Comparison of ENCODE assay signal across 11 cellular contexts in genomic region chr15:31267161-31268107, GRCh38. TPM values are rescaled to one million over a fixed set of nuclear protein-coding genes. Genes with fewer than 3 reads are reported as not detected.
DNase-seq lines count a peak whose midpoint lies in the region; ATAC-seq, FAIRE-seq and TF ChIP-seq lines count a peak whose summit lies in the region.
"Had no signal": no experiment of that assay in that cellular context is flagged by ENCODE, and none has a peak within 500 bp of the region (broad histone marks: within the 10 kb centered on the region; RNA-seq: fewer than 3 reads in every experiment).

No MANE protein-coding gene starts in this region.

- peaks cover 0 to 8% of the 10 kb centered on the region in 2 donors for H3K36me3 Mint-ChIP-seq in CD14-positive monocyte
- H3K36me3 Mint-ChIP-seq in H9 (ENCODE audit: insufficient read depth in 1 of 3, low read depth in 3 of 3) = no peaks in the 10 kb centered on the region
- H3K36me3 Mint-ChIP-seq in astrocyte (ENCODE audit: low read depth, unreplicated experiment) = no peaks in the 10 kb centered on the region
- H3K36me3 Mint-ChIP-seq in natural killer cell = no peaks in the 10 kb centered on the region

- H3K36me3 ChIP-seq in astrocyte (ENCODE audit: insufficient read depth, low read length) = no peaks in the 10 kb centered on the region
- no peaks in the 10 kb centered on the region for H3K36me3 ChIP-seq in smooth muscle cell (ENCODE audit: low read depth)
- H3K36me3 ChIP-seq: thoracic aorta had no signal

- H2AK5ac ChIP-seq in H9 (ENCODE audit: insufficient read length, low read length) = no peak overlapping the region

- ATAC-seq in natural killer cell (no peak), HG03196 (IDR thresholded peaks at IDR 0.05; ENCODE audit: unreplicated experiment) (no peak)
- ATAC-seq: Panc1 had no signal

- H3K4me2 ChIP-seq in H9 (ENCODE audit: insufficient read depth, insufficient read length, low read length) (no peak overlapping the region), astrocyte (ENCODE audit: low read length) (no peak overlapping the region), smooth muscle cell (no peak overlapping the region)

- H3K9me3 Mint-ChIP-seq in CD14-positive monocyte = peaks cover 0 to 3% (median 1%) of the 10 kb centered on the region in 7 donors
- H3K9me3 Mint-ChIP-seq in H9 = no peaks in the 10 kb centered on the region
- peaks cover 1% of the 10 kb centered on the region for H3K9me3 Mint-ChIP-seq in astrocyte (ENCODE audit: unreplicated experiment)
- H3K9me3 Mint-ChIP-seq in natural killer cell = no peaks in the 10 kb centered on the region

- H2BK12ac ChIP-seq in H9 (ENCODE audit: insufficient read length, low read depth, low read length) = no peak overlapping the region

- H3K4ac ChIP-seq in H9 (ENCODE audit: low read depth, low read length) = no peak overlapping the region

- peaks cover 99% of the 10 kb centered on the region for H3K4me1 Mint-ChIP-seq in CD14-positive monocyte
- peaks cover 12 to 20% of the 10 kb centered on the region in 2 experiments for H3K4me1 Mint-ChIP-seq in H9
- H3K4me1 Mint-ChIP-seq in astrocyte (ENCODE audit: low read depth, unreplicated experiment) = no peaks in the 10 kb centered on the region
- peaks cover 46 to 65% of the 10 kb centered on the region in 2 donors for H3K4me1 Mint-ChIP-seq in natural killer cell

- H3K9me3 ChIP-seq in H9 (ENCODE audit: control insufficient read depth, low read depth, low read length) (no peaks in the 10 kb centered on the region), astrocyte (ENCODE audit: insufficient read depth, low read depth, low read length) (no peaks in the 10 kb centered on the region), smooth muscle cell (replicated peaks; ENCODE audit: low read depth) (no peaks in the 10 kb centered on the region)
- H3K9me3 ChIP-seq: thoracic aorta had no signal

- H4K91ac ChIP-seq in H9 (ENCODE audit: insufficient read length, low read depth, low read length) = no peak overlapping the region

- no CpG with 5 or more reads among the region's 20 CpGs for WGBS in H9 (ENCODE audit: extremely low coverage, insufficient read length, low lambda C conversion rate)
- WGBS in smooth muscle cell (ENCODE audit: low lambda C conversion rate) = 90% methylated on average over 20 of the region's 20 CpGs

- H3K4me3 ChIP-seq in astrocyte (ENCODE audit: insufficient read depth, low read depth, low read length) (no peak overlapping the region), smooth muscle cell (no peak overlapping the region)
- H3K4me3 ChIP-seq: thoracic aorta had no signal

- H3K79me1 ChIP-seq in H9 (ENCODE audit: insufficient read depth, low read depth, low read length, poor library complexity, severe bottlenecking) = no peaks in the 10 kb centered on the region

- H2AFZ ChIP-seq in H9 (ENCODE audit: low read length) = no peak overlapping the region
- no peak overlapping the region for H2AFZ ChIP-seq in astrocyte (ENCODE audit: low read depth, low read length)
- no peak overlapping the region for H2AFZ ChIP-seq in smooth muscle cell (ENCODE audit: low read depth)

- no peak overlapping the region for H3K18ac ChIP-seq in H9 (ENCODE audit: insufficient read length, low read depth, low read length)

- no peak overlapping the region for H2BK15ac ChIP-seq in H9 (ENCODE audit: low read depth, low read length)

- no peak for FAIRE-seq in astrocyte (lab: Jason Lieb, UNC)
- FAIRE-seq: endothelial cell of umbilical vein had no signal

- H4K5ac ChIP-seq in H9 (ENCODE audit: insufficient read length, low read depth, low read length) = no peak overlapping the region

- TF ChIP-seq CTCF in CD14-positive monocyte (IDR thresholded peaks at IDR 0.05) (no peak), H9 (conservative IDR thresholded peaks at IDR 0.05) (no peak), astrocyte (IDR thresholded peaks at IDR 0.05; ENCODE audit: insufficient read depth, low read depth, low read length) (no peak), natural killer cell (IDR thresholded peaks at IDR 0.05) (no peak), smooth muscle cell (IDR thresholded peaks at IDR 0.05; ENCODE audit: borderline replicate concordance, insufficient read depth, poor library complexity, severe bottlenecking) (no peak)

- peak; percentile 37 for DNase-seq in CD14-positive monocyte (ENCODE audit: low spot score)
- DNase-seq in H9 = peak; percentile 14
- no peak for DNase-seq in astrocyte (ENCODE audit: low read depth)
- peak; percentile 10 for DNase-seq in natural killer cell
- DNase-seq in smooth muscle cell (lab: John Stamatoyannopoulos, UW; ENCODE audit: unreplicated experiment) = no peak
- no peak for DNase-seq in cerebellar nuclear complex (lab: John Stamatoyannopoulos, UW)
- DNase-seq in NCI-H1694 treated with DMSO at 0.1 percent for 48 hours (lab: John Stamatoyannopoulos, UW) = no peak

- H3K56ac ChIP-seq in H9 (ENCODE audit: insufficient read length, low read depth, low read length) = no peak overlapping the region

- H3K27ac Mint-ChIP-seq in CD14-positive monocyte (peak overlapping the region; percentile 99 to 100 (median 100)), H9 (no peak overlapping the region), astrocyte (ENCODE audit: unreplicated experiment) (no peak overlapping the region), natural killer cell (peak overlapping the region; percentile 56 to 94)

- H2BK5ac ChIP-seq in H9 (ENCODE audit: insufficient read length, low read length) = no peak overlapping the region

- no peaks in the 10 kb centered on the region for H3K79me2 ChIP-seq in H9 (ENCODE audit: insufficient read depth, low read length)
- no peaks in the 10 kb centered on the region for H3K79me2 ChIP-seq in astrocyte (ENCODE audit: insufficient read depth, low read length)
- H3K79me2 ChIP-seq in smooth muscle cell (ENCODE audit: low read depth) = no peaks in the 10 kb centered on the region

- intact Hi-C loops in CD14-positive monocyte (cut with micrococcal nuclease) (loop anchor here in 1 of 2 donors (5.0 kb wide), 1 partner anchor 175 kb away; no protein-coding TSS in a partner anchor), natural killer cell (cut with micrococcal nuclease) (loop anchor here (5.0 to 10.0 kb wide), 3 partner anchors 53 to 220 kb away; partner anchors contain the start of gene KLF13)

- H3K9ac ChIP-seq in H9 (ENCODE audit: extremely low read depth, insufficient read length, low read length) = no peak overlapping the region
- H3K9ac ChIP-seq in astrocyte (ENCODE audit: low read length) = no peak overlapping the region
- no peak overlapping the region for H3K9ac ChIP-seq in smooth muscle cell (ENCODE audit: low read depth)

- no peaks in the 10 kb centered on the region for H3K4me1 ChIP-seq in H9 (ENCODE audit: insufficient read depth, low read length)
- H3K4me1 ChIP-seq in astrocyte (ENCODE audit: insufficient read depth, low read length) = peaks cover 3% of the 10 kb centered on the region
- H3K4me1 ChIP-seq in smooth muscle cell (ENCODE audit: low read depth) = peaks cover 18% of the 10 kb centered on the region

- no peak overlapping the region for H3T11ph ChIP-seq in H9 (ENCODE audit: low read length)

- H3K27me3 Mint-ChIP-seq in CD14-positive monocyte (ENCODE audit: low read depth in 3 of 3) (no peaks in the 10 kb centered on the region), H9 (ENCODE audit: low read depth) (no peaks in the 10 kb centered on the region; the same call in 1 of the 2 replicates), astrocyte (ENCODE audit: low read depth, unreplicated experiment) (peaks cover 42% of the 10 kb centered on the region), natural killer cell (ENCODE audit: low read depth in 2 of 2) (no peaks in the 10 kb centered on the region)

- H2BK120ac ChIP-seq in H9 (ENCODE audit: low read depth, low read length, poor library complexity, severe bottlenecking) = no peak overlapping the region

- no peak overlapping the region for H2BK20ac ChIP-seq in H9 (ENCODE audit: low read depth, low read length, poor library complexity, severe bottlenecking)

- no peak overlapping the region for H3K4me3 Mint-ChIP-seq in CD14-positive monocyte
- H3K4me3 Mint-ChIP-seq in H9 = no peak overlapping the region
- peak overlapping the region; percentile 11 for H3K4me3 Mint-ChIP-seq in astrocyte (ENCODE audit: unreplicated experiment)
- peak overlapping the region; percentile 72 for H3K4me3 Mint-ChIP-seq in natural killer cell

- H4K20me1 ChIP-seq in H9 (ENCODE audit: control insufficient read depth, insufficient read depth, insufficient read length) = no peaks in the 10 kb centered on the region
- no peaks in the 10 kb centered on the region for H4K20me1 ChIP-seq in astrocyte (ENCODE audit: insufficient read depth, low read length)
- no peaks in the 10 kb centered on the region for H4K20me1 ChIP-seq in smooth muscle cell (ENCODE audit: low read depth)

- no peaks in the 10 kb centered on the region for H3F3A ChIP-seq in smooth muscle cell (ENCODE audit: low read depth)

- H4K8ac ChIP-seq in H9 (replicated peaks; ENCODE audit: insufficient read length, low read depth, low read length) = no peak overlapping the region

- H3K27ac ChIP-seq in H9 (ENCODE audit: insufficient read length, low read depth, low read length) = no peak overlapping the region
- H3K27ac ChIP-seq in astrocyte (ENCODE audit: low read depth, low read length) = no peak overlapping the region
- no peak overlapping the region for H3K27ac ChIP-seq in smooth muscle cell (ENCODE audit: low read depth)
- H3K27ac ChIP-seq: thoracic aorta had no signal

- no peak overlapping the region for H3K23ac ChIP-seq in H9 (ENCODE audit: insufficient read length, low read depth, low read length)

- no peaks in the 10 kb centered on the region for H3K23me2 ChIP-seq in H9 (ENCODE audit: insufficient read length, low read depth, low read length, poor library complexity, severe bottlenecking)

- H3K14ac ChIP-seq in H9 (ENCODE audit: insufficient read depth, low read length) = no peak overlapping the region

- no peaks in the 10 kb centered on the region for H3K27me3 ChIP-seq in H9 (ENCODE audit: insufficient read depth, low read length)
- H3K27me3 ChIP-seq in astrocyte (ENCODE audit: insufficient read depth, low read length) = no peaks in the 10 kb centered on the region
- no peaks in the 10 kb centered on the region for H3K27me3 ChIP-seq in smooth muscle cell (ENCODE audit: low read depth)

RNA-seq across cellular contexts. Expression of gene KLF13, which starts 59.2 kb away (rescaled TPM):
- polyA plus RNA-seq in CD14-positive monocyte (10 to 100 TPM; 22.5 to 28.0 TPM), smooth muscle cell (42.1 and 58.0 TPM in 2 replicates)
- total RNA-seq in H9 (2021) (30.6 and 33.4 TPM in 2 replicates), astrocyte (31.0 and 33.6 TPM in 2 replicates), natural killer cell (100 to 1,000 TPM; 277 to 328 (median 300) TPM), smooth muscle cell (74.2 and 77.4 TPM in 2 replicates)

Comparison
In these comparisons a context has a peak if more than half of its experiments do, and no peak if none do; other contexts are left out.
1. DNase-seq: peak in CD14-positive monocyte (single experiment), H9 (single experiment) and natural killer cell (single experiment); none in astrocyte (single experiment), smooth muscle cell (single experiment), cerebellar nuclear complex (0 of 2) and NCI-H1694 treated with DMSO at 0.1 percent for 48 hours (single experiment).
2. H3K27ac Mint-ChIP-seq: peak in CD14-positive monocyte (7 of 7) and natural killer cell (2 of 2); none in H9 (0 of 3) and astrocyte (single experiment).
3. H3K4me3 Mint-ChIP-seq: peak in astrocyte (single experiment) and natural killer cell (single experiment); none in CD14-positive monocyte (0 of 2) and H9 (0 of 2).